ENCODE assay signal across 1 cellular context in genomic region chr2:28926837-28927236, GRCh38.
TF ChIP-seq lines count a peak whose summit lies in the region.

No MANE protein-coding gene starts in this region.

TF ChIP-seq in GM12878, 131 proteins besides CTCF, POLR2A, EP300 and RAD21:
- no peak for TF ChIP-seq IRF4 (IDR thresholded peaks at IDR 0.05; ENCODE audit: low read depth, low read length)
- peak; percentile 54 for TF ChIP-seq RUNX3 (IDR thresholded peaks at IDR 0.05; ENCODE audit: low read length)
- no peak for TF ChIP-seq ZBED1 (IDR thresholded peaks at IDR 0.05; ENCODE audit: borderline replicate concordance)
- TF ChIP-seq CBFB (IDR thresholded peaks at IDR 0.05; ENCODE audit: low read depth): peak; percentile 45; the same call in 1 of the 2 replicates
- TF ChIP-seq CREM (IDR thresholded peaks at IDR 0.05; ENCODE audit: low read depth): no peak
